ENCODE assay signal across 18 cellular contexts in the genomic region with DNA sequence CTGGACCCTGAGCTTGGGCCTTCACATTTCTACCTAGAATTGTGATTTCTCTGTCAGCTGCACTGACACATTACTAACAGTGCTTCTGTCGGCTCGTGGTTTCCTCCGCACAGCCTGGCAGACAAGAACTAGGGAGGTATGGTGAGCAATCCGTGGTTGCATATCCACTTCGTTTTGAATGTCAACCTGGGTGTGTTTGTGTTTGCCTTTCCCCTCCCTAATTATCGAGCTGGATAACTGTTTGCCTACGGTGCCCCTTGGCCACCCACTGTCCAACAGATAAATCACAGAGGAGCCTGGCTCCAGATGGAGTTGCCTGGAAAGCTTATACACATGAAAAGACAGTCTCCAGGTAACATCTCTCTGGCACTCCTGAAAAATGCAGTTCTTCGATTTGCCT.
A peak's percentile ranks its signal among the peaks of the same experiment; 100 is the strongest.
DNase-seq lines count a peak whose midpoint lies in the region; ATAC-seq, FAIRE-seq and TF ChIP-seq lines count a peak whose summit lies in the region.
"Had no signal": no experiment of that assay in that cellular context is flagged by ENCODE, and none has a peak within 500 bp of the region (broad histone marks: within the 10 kb centered on the region; RNA-seq: fewer than 3 reads in every experiment).

No MANE protein-coding gene starts in this region.

- no peak for FAIRE-seq in pancreas (lab: Jason Lieb, UNC)
- FAIRE-seq: endothelial cell of umbilical vein had no signal

- H3K4me3 ChIP-seq in pancreas (no peak overlapping the region), heart left ventricle (no peak overlapping the region), gastroesophageal sphincter (no peak overlapping the region), left lung (no peak overlapping the region)
- H3K4me3 ChIP-seq: BLaER1 treated with 17β-estradiol and CSF1 and Interleukin-3, amounts not matched to agents 10 nM and 100 nM; thyroid gland had no signal

- no peak overlapping the region for H3K27ac ChIP-seq in pancreas
- no peak overlapping the region for H3K27ac ChIP-seq in heart left ventricle
- H3K27ac ChIP-seq in gastroesophageal sphincter = peak overlapping the region in 1 of 4 donors; percentile 0
- no peak overlapping the region for H3K27ac ChIP-seq in left lung
- H3K27ac ChIP-seq: BLaER1 treated with 17β-estradiol and CSF1 and Interleukin-3, amounts not matched to agents 10 nM and 100 nM; thyroid gland had no signal

- ATAC-seq in pancreas (peak in 3 of 4 donors; percentile 22 to 74 (median 74)), heart left ventricle (no peak), gastroesophageal sphincter (no peak), left lung (no peak)
- ATAC-seq: activated CD4-positive, alpha-beta T cell treated with anti-CD3 and anti-CD28 coated beads for 36 hours; activated naive CD4-positive, alpha-beta T cell treated with anti-CD3 and anti-CD28 coated beads, Interleukin-2, amount 50 U/mL, for 72 hours had no signal

- TF ChIP-seq EP300 in gastroesophageal sphincter (IDR thresholded peaks at IDR 0.05) = no peak

- TF ChIP-seq CTCF in pancreas (IDR thresholded peaks at IDR 0.05) (no peak), heart left ventricle (IDR thresholded peaks at IDR 0.05) (no peak), gastroesophageal sphincter (IDR thresholded peaks at IDR 0.05) (no peak), left lung (IDR thresholded peaks at IDR 0.05) (no peak)

- H3K27me3 ChIP-seq in pancreas (peaks cover 0 to 4% (median 0%) of the 10 kb centered on the region in 4 donors), heart left ventricle (no peaks in the 10 kb centered on the region), gastroesophageal sphincter (no peaks in the 10 kb centered on the region), left lung (no peaks in the 10 kb centered on the region)
- H3K27me3 ChIP-seq: BLaER1 treated with 17β-estradiol and CSF1 and Interleukin-3, amounts not matched to agents 10 nM and 100 nM; thyroid gland had no signal

- DNase-seq in LHCN-M2 (ENCODE audit: low read depth) (peak; percentile 54), NCI-H69 (lab: John Stamatoyannopoulos, UW) (peak; percentile 99), cerebellar cortex (ENCODE audit: low spot score) (peak; percentile 27), pancreas (no peak), heart left ventricle (no peak), NCI-H1694 (lab: John Stamatoyannopoulos, UW) (no peak), left lung (no peak)
- DNase-seq: activated CD4-positive, alpha-beta T cell treated with anti-CD3 and anti-CD28 coated beads for 36 hours; cerebellar nuclear complex; Kasumi-1; NCI-H2029; occipital lobe; stimulated activated CD4-positive, alpha-beta T cell treated with anti-CD3 and anti-CD28 coated beads, Interleukin-4, amount 100 ng/mL, for 4 hours; thyroid gland had no signal

- H3K9me3 ChIP-seq in pancreas = no peaks in the 10 kb centered on the region
- no peaks in the 10 kb centered on the region for H3K9me3 ChIP-seq in heart left ventricle
- no peaks in the 10 kb centered on the region for H3K9me3 ChIP-seq in gastroesophageal sphincter
- no peaks in the 10 kb centered on the region for H3K9me3 ChIP-seq in left lung
- H3K9me3 ChIP-seq: BLaER1 treated with 17β-estradiol and CSF1 and Interleukin-3, amounts not matched to agents 10 nM and 100 nM; thyroid gland had no signal

- H3K4me1 ChIP-seq in pancreas (no peaks in the 10 kb centered on the region), heart left ventricle (peaks cover 0 to 49% (median 26%) of the 10 kb centered on the region in 12 donors), gastroesophageal sphincter (peaks cover 0 to 63% (median 19%) of the 10 kb centered on the region in 3 donors), left lung (peaks cover 0 to 7% of the 10 kb centered on the region in 2 donors)

- WGBS in pancreas, 2 donors = 40 to 46% methylated on average over 8 of the region's 8 CpGs
- 77 to 94% (median 83%) methylated on average over 8 of the region's 8 CpGs for WGBS in heart left ventricle, 4 donors
- 75 to 83% methylated on average over 2 to 7 of the region's 8 CpGs for WGBS in gastroesophageal sphincter (ENCODE audit: low coverage in 1 of 2), 2 donors

- H3K36me3 ChIP-seq in pancreas (no peaks in the 10 kb centered on the region), heart left ventricle (peaks cover 0 to 19% (median 0%) of the 10 kb centered on the region in 9 donors), gastroesophageal sphincter (peaks cover 0 to 2% of the 10 kb centered on the region in 2 donors), left lung (peaks cover 0 to 11% of the 10 kb centered on the region in 2 donors)
- H3K36me3 ChIP-seq: thyroid gland had no signal

- TF ChIP-seq POLR2A in heart left ventricle (IDR thresholded peaks at IDR 0.05) (no peak), gastroesophageal sphincter (IDR thresholded peaks at IDR 0.05) (no peak)

- intact Hi-C loops in pancreas (cut with DNase I) (no loop called here), heart left ventricle (cut with DNase I) (no loop called here), left lung (cut with DNase I) (no loop called here)

Comparison
In these comparisons a context has a peak if more than half of its experiments do, and no peak if none do; other contexts are left out.
1. DNase-seq: peak in LHCN-M2 (single experiment), NCI-H69 (single experiment) and cerebellar cortex (single experiment); none in pancreas (0 of 6), heart left ventricle (0 of 5), NCI-H1694 (single experiment) and left lung (0 of 2).
2. ATAC-seq: peak in pancreas (3 of 4); none in heart left ventricle (0 of 4), gastroesophageal sphincter (single experiment) and left lung (single experiment).